2 cellular contexts compared by ENCODE assay signal in the genomic region with DNA sequence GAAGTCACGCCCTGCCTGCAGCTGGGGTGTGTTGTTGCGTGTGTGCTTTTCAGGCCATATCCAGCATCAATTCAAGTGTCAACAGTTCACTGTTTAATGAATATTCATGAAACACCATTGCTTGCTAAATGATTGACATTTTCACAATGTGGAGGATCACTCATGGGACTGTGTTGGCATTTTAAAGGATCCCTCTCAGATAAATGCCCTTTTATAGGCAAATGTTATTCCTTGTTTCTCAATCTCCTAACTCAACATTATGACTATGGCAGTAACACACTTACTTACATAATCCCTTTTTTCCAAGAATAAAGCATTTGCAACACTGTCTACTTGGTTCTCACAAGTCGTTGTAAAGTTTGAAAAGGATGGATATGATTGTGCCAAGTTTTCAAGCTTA.
TF ChIP-seq lines count a peak whose summit lies in the region.

No MANE protein-coding gene starts in this region.

TF ChIP-seq in A549, 52 proteins besides CTCF, POLR2A, EP300 and RAD21 (continued from another document):
- no peak for TF ChIP-seq FOXS1 (CRISPR knock-in tag; IDR thresholded peaks at IDR 0.05)
- TF ChIP-seq ZC3H11A (IDR thresholded peaks at IDR 0.05), result no peak
- TF ChIP-seq JUNB (IDR thresholded peaks at IDR 0.05), result no peak
- TF ChIP-seq SMC3 (IDR thresholded peaks at IDR 0.05), result no peak
- TF ChIP-seq ZSCAN20 (CRISPR knock-in tag; IDR thresholded peaks at IDR 0.05), result no peak
- no peak for TF ChIP-seq FOSL2 (IDR thresholded peaks at IDR 0.05)
- TF ChIP-seq FOSL2 (CRISPR knock-in tag; IDR thresholded peaks at IDR 0.05), result no peak
- no peak for TF ChIP-seq NR3C1 (IDR thresholded peaks at IDR 0.05)
- no peak for TF ChIP-seq PHF8 (IDR thresholded peaks at IDR 0.05; ENCODE audit: borderline replicate concordance, low read depth)

TF ChIP-seq in H1, 55 proteins besides CTCF, POLR2A, EP300 and RAD21 (continued from another document):
- TF ChIP-seq RBBP5 (IDR thresholded peaks at IDR 0.05; ENCODE audit: borderline replicate concordance, low read depth, low read length), result no peak
- TF ChIP-seq FOSL1 (IDR thresholded peaks at IDR 0.05; ENCODE audit: insufficient read depth, low read depth, low read length), result no peak
- TF ChIP-seq, protein P1, sequence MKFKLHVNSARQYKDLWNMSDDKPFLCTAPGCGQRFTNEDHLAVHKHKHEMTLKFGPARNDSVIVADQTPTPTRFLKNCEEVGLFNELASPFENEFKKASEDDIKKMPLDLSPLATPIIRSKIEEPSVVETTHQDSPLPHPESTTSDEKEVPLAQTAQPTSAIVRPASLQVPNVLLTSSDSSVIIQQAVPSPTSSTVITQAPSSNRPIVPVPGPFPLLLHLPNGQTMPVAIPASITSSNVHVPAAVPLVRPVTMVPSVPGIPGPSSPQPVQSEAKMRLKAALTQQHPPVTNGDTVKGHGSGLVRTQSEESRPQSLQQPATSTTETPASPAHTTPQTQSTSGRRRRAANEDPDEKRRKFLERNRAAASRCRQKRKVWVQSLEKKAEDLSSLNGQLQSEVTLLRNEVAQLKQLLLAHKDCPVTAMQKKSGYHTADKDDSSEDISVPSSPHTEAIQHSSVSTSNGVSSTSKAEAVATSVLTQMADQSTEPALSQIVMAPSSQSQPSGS (IDR thresholded peaks at IDR 0.05; ENCODE audit: low read length), result no peak
- no peak for TF ChIP-seq CREB1 (IDR thresholded peaks at IDR 0.05)
- TF ChIP-seq KDM4A (IDR thresholded peaks at IDR 0.05; ENCODE audit: low read depth, low read length, severe bottlenecking), result no peak
- no peak for TF ChIP-seq SIX5 (IDR thresholded peaks at IDR 0.05; ENCODE audit: low read depth, low read length)
- no peak for TF ChIP-seq KDM1A (IDR thresholded peaks at IDR 0.05; ENCODE audit: borderline replicate concordance, low read length)
